1 cellular context compared by ENCODE assay signal in the genomic region with DNA sequence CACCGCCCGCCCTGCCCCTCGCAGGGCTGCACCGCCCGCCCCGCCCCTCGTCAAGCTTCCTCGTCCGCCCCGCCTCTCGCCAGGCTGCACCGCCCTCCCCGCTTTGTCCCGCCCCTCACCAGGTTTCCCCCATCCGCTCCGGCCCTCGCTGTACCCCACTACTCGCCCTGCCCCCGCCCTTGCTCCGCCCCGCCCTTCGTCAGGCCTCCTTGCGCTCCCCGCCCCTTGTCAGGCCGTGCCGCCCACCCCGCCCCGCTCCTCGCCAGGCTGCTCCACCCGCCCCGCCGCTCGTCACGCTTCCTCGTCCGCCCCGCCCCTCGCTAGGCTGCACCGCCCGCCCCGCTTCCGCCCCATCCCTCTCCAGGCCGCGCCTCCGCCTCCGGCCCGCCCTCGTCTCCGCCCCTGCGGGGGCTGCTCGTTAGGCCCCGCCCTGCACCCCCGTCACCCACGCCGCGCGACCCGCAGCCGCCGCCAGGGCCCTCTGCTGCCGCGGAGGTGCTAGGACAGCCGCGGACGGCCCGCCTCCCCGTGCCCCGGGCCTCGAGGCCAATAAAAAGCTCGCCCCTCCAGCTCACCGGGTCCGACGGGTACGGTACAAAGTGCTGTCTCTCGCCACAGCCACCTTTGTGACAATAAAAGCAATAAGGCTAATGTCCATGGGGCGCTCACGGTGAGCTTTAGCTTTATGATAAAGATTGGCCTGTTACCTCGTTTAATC.
A peak's percentile ranks its signal among the peaks of the same experiment; 100 is the strongest.
TF ChIP-seq lines count a peak whose summit lies in the region.

No MANE protein-coding gene starts in this region.

TF ChIP-seq in HepG2, 621 proteins besides CTCF, POLR2A, EP300 and RAD21 (continued from another document and continues in another):
- TF ChIP-seq, protein P1, sequence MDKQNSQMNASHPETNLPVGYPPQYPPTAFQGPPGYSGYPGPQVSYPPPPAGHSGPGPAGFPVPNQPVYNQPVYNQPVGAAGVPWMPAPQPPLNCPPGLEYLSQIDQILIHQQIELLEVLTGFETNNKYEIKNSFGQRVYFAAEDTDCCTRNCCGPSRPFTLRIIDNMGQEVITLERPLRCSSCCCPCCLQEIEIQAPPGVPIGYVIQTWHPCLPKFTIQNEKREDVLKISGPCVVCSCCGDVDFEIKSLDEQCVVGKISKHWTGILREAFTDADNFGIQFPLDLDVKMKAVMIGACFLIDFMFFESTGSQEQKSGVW (CRISPR knock-in tag; IDR thresholded peaks at IDR 0.05; ENCODE audit: borderline replicate concordance) = no peak
- TF ChIP-seq PAF1 (CRISPR knock-in tag; IDR thresholded peaks at IDR 0.05) (no peak), NR2F1 (CRISPR knock-in tag; IDR thresholded peaks at IDR 0.05) (no peak), ZNF136 (CRISPR knock-in tag; IDR thresholded peaks at IDR 0.05; ENCODE audit: low read depth) (0 out of 2 replicates have a peak, but pooled peaks have one; percentile 32), EEA1 (CRISPR knock-in tag; IDR thresholded peaks at IDR 0.05; ENCODE audit: borderline replicate concordance) (no peak), FOXP1 (IDR thresholded peaks at IDR 0.05) (no peak), FOXP1 (CRISPR knock-in tag; IDR thresholded peaks at IDR 0.05) (no peak), TBX2 (CRISPR knock-in tag; IDR thresholded peaks at IDR 0.05; ENCODE audit: borderline replicate concordance) (peak; percentile 41; the same call in 1 of the 2 replicates), ZNF460 (CRISPR knock-in tag; IDR thresholded peaks at IDR 0.05; ENCODE audit: borderline replicate concordance) (no peak), ZNF660 (CRISPR knock-in tag; IDR thresholded peaks at IDR 0.05; ENCODE audit: borderline replicate concordance, low read depth) (no peak), PHF21A (CRISPR knock-in tag; IDR thresholded peaks at IDR 0.05) (no peak), ZNF563 (CRISPR knock-in tag; IDR thresholded peaks at IDR 0.05) (peak; percentile 62; the same call in 1 of the 2 replicates), KLF16 (CRISPR knock-in tag; IDR thresholded peaks at IDR 0.05) (no peak), TAF15 (IDR thresholded peaks at IDR 0.05; ENCODE audit: low read depth, low read length, poor library complexity, severe bottlenecking) (no peak), ZNF891 (CRISPR knock-in tag; IDR thresholded peaks at IDR 0.05) (0 out of 2 replicates have a peak, but pooled peaks have one; percentile 22), ZNF746 (CRISPR knock-in tag; IDR thresholded peaks at IDR 0.05) (peak; percentile 42; the same call in 1 of the 2 replicates), ZNF720 (CRISPR knock-in tag; IDR thresholded peaks at IDR 0.05) (no peak), ZBTB8A (CRISPR knock-in tag; IDR thresholded peaks at IDR 0.05; ENCODE audit: borderline replicate concordance, low read depth) (no peak; the same call in 1 of the 2 replicates), HNRNPH1 (optimal IDR thresholded peaks at IDR 0.05; ENCODE audit: low read depth, low read length) (no peak), ZBTB7A (CRISPR knock-in tag; IDR thresholded peaks at IDR 0.05) (no peak), ETV6 (CRISPR knock-in tag; conservative IDR thresholded peaks at IDR 0.05) (peak; percentile 63; the same call in 1 of the 2 replicates), CBFB (CRISPR knock-in tag; IDR thresholded peaks at IDR 0.05) (no peak), ZNF232 (CRISPR knock-in tag; IDR thresholded peaks at IDR 0.05; ENCODE audit: borderline replicate concordance) (no peak), ZNF263 (CRISPR knock-in tag; IDR thresholded peaks at IDR 0.05) (no peak), HHEX (CRISPR knock-in tag; IDR thresholded peaks at IDR 0.05) (no peak), NKX3-1 (CRISPR knock-in tag; IDR thresholded peaks at IDR 0.05) (no peak), ZNF251 (CRISPR knock-in tag; IDR thresholded peaks at IDR 0.05) (no peak), ZNF616 (CRISPR knock-in tag; IDR thresholded peaks at IDR 0.05; ENCODE audit: low read depth) (no peak), THYN1 (CRISPR knock-in tag; IDR thresholded peaks at IDR 0.05; ENCODE audit: borderline replicate concordance, low read depth) (no peak), ZNF788 (CRISPR knock-in tag; IDR thresholded peaks at IDR 0.05; ENCODE audit: borderline replicate concordance) (no peak; the same call in 1 of the 2 replicates), FOXM1 (CRISPR knock-in tag; IDR thresholded peaks at IDR 0.05) (no peak), FOXK1 (CRISPR knock-in tag; IDR thresholded peaks at IDR 0.05; ENCODE audit: borderline replicate concordance, low read depth) (no peak), ZNF777 (CRISPR knock-in tag; IDR thresholded peaks at IDR 0.05) (peak; percentile 89), STAT5B (CRISPR knock-in tag; IDR thresholded peaks at IDR 0.05) (no peak), CENPX (CRISPR knock-in tag; IDR thresholded peaks at IDR 0.05) (no peak), ZNF20 (CRISPR knock-in tag; IDR thresholded peaks at IDR 0.05) (no peak), CHD2 (IDR thresholded peaks at IDR 0.05; ENCODE audit: low read depth, low read length) (no peak), ATM (IDR thresholded peaks at IDR 0.05; ENCODE audit: borderline replicate concordance) (no peak), ZEB1 (IDR thresholded peaks at IDR 0.05; ENCODE audit: insufficient replicate concordance, low read depth) (no peak), CCAR2 (optimal IDR thresholded peaks at IDR 0.05; ENCODE audit: low read depth, low read length) (no peak), HOXD1 (CRISPR knock-in tag; IDR thresholded peaks at IDR 0.05) (0 out of 2 replicates have a peak, but pooled peaks have one; percentile 20), ZNF546 (CRISPR knock-in tag; conservative IDR thresholded peaks at IDR 0.05) (0 out of 2 replicates have a peak, but pooled peaks have one; percentile 51), ZNF30 (CRISPR knock-in tag; IDR thresholded peaks at IDR 0.05) (no peak), HNRNPUL1 (IDR thresholded peaks at IDR 0.05; ENCODE audit: low read depth, low read length) (no peak), PITX1 (CRISPR knock-in tag; IDR thresholded peaks at IDR 0.05) (no peak; the same call in 1 of the 2 replicates), NFE2L2 (IDR thresholded peaks at IDR 0.05; ENCODE audit: low read length) (no peak), HOXA3 (CRISPR knock-in tag; IDR thresholded peaks at IDR 0.05) (peak; percentile 78), RORA (CRISPR knock-in tag; IDR thresholded peaks at IDR 0.05) (no peak)
- TF ChIP-seq, protein P2, sequence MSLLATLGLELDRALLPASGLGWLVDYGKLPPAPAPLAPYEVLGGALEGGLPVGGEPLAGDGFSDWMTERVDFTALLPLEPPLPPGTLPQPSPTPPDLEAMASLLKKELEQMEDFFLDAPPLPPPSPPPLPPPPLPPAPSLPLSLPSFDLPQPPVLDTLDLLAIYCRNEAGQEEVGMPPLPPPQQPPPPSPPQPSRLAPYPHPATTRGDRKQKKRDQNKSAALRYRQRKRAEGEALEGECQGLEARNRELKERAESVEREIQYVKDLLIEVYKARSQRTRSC (CRISPR knock-in tag; IDR thresholded peaks at IDR 0.05; ENCODE audit: low read depth) = no peak
- TF ChIP-seq, protein P3, sequence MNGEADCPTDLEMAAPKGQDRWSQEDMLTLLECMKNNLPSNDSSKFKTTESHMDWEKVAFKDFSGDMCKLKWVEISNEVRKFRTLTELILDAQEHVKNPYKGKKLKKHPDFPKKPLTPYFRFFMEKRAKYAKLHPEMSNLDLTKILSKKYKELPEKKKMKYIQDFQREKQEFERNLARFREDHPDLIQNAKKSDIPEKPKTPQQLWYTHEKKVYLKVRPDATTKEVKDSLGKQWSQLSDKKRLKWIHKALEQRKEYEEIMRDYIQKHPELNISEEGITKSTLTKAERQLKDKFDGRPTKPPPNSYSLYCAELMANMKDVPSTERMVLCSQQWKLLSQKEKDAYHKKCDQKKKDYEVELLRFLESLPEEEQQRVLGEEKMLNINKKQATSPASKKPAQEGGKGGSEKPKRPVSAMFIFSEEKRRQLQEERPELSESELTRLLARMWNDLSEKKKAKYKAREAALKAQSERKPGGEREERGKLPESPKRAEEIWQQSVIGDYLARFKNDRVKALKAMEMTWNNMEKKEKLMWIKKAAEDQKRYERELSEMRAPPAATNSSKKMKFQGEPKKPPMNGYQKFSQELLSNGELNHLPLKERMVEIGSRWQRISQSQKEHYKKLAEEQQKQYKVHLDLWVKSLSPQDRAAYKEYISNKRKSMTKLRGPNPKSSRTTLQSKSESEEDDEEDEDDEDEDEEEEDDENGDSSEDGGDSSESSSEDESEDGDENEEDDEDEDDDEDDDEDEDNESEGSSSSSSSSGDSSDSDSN (CRISPR knock-in tag; IDR thresholded peaks at IDR 0.05) = peak; percentile 45; the same call in 1 of the 2 replicates
- TF ChIP-seq, protein P4, sequence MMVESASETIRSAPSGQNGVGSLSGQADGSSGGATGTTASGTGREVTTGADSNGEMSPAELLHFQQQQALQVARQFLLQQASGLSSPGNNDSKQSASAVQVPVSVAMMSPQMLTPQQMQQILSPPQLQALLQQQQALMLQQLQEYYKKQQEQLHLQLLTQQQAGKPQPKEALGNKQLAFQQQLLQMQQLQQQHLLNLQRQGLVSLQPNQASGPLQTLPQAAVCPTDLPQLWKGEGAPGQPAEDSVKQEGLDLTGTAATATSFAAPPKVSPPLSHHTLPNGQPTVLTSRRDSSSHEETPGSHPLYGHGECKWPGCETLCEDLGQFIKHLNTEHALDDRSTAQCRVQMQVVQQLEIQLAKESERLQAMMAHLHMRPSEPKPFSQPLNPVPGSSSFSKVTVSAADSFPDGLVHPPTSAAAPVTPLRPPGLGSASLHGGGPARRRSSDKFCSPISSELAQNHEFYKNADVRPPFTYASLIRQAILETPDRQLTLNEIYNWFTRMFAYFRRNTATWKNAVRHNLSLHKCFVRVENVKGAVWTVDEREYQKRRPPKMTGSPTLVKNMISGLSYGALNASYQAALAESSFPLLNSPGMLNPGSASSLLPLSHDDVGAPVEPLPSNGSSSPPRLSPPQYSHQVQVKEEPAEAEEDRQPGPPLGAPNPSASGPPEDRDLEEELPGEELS (CRISPR knock-in tag; IDR thresholded peaks at IDR 0.05) = peak; percentile 16; the same call in 1 of the 2 replicates
- TF ChIP-seq, protein P5, sequence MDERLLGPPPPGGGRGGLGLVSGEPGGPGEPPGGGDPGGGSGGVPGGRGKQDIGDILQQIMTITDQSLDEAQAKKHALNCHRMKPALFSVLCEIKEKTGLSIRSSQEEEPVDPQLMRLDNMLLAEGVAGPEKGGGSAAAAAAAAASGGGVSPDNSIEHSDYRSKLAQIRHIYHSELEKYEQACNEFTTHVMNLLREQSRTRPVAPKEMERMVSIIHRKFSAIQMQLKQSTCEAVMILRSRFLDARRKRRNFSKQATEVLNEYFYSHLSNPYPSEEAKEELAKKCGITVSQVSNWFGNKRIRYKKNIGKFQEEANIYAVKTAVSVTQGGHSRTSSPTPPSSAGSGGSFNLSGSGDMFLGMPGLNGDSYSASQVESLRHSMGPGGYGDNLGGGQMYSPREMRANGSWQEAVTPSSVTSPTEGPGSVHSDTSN (CRISPR knock-in tag; IDR thresholded peaks at IDR 0.05) = no peak
- TF ChIP-seq, protein P6, sequence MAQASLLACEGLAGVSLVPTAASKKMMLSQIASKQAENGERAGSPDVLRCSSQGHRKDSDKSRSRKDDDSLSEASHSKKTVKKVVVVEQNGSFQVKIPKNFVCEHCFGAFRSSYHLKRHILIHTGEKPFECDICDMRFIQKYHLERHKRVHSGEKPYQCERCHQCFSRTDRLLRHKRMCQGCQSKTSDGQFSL (CRISPR knock-in tag; IDR thresholded peaks at IDR 0.05) = peak; percentile 81; the same call in 1 of the 2 replicates
- TF ChIP-seq, protein P7, sequence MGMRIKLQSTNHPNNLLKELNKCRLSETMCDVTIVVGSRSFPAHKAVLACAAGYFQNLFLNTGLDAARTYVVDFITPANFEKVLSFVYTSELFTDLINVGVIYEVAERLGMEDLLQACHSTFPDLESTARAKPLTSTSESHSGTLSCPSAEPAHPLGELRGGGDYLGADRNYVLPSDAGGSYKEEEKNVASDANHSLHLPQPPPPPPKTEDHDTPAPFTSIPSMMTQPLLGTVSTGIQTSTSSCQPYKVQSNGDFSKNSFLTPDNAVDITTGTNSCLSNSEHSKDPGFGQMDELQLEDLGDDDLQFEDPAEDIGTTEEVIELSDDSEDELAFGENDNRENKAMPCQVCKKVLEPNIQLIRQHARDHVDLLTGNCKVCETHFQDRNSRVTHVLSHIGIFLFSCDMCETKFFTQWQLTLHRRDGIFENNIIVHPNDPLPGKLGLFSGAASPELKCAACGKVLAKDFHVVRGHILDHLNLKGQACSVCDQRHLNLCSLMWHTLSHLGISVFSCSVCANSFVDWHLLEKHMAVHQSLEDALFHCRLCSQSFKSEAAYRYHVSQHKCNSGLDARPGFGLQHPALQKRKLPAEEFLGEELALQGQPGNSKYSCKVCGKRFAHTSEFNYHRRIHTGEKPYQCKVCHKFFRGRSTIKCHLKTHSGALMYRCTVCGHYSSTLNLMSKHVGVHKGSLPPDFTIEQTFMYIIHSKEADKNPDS (CRISPR knock-in tag; IDR thresholded peaks at IDR 0.05) = no peak
- TF ChIP-seq, protein P8, sequence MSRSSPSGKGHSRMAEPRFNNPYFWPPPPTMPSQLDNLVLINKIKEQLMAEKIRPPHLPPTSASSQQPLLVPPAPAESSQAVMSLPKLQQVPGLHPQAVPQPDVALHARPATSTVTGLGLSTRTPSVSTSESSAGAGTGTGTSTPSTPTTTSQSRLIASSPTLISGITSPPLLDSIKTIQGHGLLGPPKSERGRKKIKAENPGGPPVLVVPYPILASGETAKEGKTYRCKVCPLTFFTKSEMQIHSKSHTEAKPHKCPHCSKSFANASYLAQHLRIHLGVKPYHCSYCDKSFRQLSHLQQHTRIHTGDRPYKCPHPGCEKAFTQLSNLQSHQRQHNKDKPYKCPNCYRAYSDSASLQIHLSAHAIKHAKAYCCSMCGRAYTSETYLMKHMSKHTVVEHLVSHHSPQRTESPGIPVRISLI (CRISPR knock-in tag; IDR thresholded peaks at IDR 0.05; ENCODE audit: borderline replicate concordance) = no peak
- TF ChIP-seq, protein P9, sequence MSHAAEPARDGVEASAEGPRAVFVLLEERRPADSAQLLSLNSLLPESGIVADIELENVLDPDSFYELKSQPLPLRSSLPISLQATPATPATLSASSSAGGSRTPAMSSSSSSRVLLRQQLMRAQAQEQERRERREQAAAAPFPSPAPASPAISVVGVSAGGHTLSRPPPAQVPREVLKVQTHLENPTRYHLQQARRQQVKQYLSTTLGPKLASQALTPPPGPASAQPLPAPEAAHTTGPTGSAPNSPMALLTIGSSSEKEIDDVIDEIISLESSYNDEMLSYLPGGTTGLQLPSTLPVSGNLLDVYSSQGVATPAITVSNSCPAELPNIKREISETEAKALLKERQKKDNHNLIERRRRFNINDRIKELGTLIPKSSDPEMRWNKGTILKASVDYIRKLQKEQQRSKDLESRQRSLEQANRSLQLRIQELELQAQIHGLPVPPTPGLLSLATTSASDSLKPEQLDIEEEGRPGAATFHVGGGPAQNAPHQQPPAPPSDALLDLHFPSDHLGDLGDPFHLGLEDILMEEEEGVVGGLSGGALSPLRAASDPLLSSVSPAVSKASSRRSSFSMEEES (CRISPR knock-in tag; IDR thresholded peaks at IDR 0.05) = no peak
- TF ChIP-seq, protein P10, sequence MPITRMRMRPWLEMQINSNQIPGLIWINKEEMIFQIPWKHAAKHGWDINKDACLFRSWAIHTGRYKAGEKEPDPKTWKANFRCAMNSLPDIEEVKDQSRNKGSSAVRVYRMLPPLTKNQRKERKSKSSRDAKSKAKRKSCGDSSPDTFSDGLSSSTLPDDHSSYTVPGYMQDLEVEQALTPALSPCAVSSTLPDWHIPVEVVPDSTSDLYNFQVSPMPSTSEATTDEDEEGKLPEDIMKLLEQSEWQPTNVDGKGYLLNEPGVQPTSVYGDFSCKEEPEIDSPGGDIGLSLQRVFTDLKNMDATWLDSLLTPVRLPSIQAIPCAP (CRISPR knock-in tag; IDR thresholded peaks at IDR 0.05; ENCODE audit: low read depth) = no peak
- TF ChIP-seq, protein P11, sequence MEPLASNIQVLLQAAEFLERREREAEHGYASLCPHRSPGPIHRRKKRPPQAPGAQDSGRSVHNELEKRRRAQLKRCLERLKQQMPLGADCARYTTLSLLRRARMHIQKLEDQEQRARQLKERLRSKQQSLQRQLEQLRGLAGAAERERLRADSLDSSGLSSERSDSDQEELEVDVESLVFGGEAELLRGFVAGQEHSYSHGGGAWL (CRISPR knock-in tag; IDR thresholded peaks at IDR 0.05) = peak; percentile 47; the same call in 1 of the 2 replicates
